1 cellular context compared by ENCODE assay signal in genomic region chr13:32086791-32087441, GRCh38.
TF ChIP-seq lines count a peak whose summit lies in the region.

No MANE protein-coding gene starts in this region.

TF ChIP-seq in GM23338, 12 proteins besides CTCF, POLR2A, EP300 and RAD21 (continued from another document):
- no peak for TF ChIP-seq REST (IDR thresholded peaks at IDR 0.05; ENCODE audit: unreplicated experiment)
- TF ChIP-seq, protein P1, sequence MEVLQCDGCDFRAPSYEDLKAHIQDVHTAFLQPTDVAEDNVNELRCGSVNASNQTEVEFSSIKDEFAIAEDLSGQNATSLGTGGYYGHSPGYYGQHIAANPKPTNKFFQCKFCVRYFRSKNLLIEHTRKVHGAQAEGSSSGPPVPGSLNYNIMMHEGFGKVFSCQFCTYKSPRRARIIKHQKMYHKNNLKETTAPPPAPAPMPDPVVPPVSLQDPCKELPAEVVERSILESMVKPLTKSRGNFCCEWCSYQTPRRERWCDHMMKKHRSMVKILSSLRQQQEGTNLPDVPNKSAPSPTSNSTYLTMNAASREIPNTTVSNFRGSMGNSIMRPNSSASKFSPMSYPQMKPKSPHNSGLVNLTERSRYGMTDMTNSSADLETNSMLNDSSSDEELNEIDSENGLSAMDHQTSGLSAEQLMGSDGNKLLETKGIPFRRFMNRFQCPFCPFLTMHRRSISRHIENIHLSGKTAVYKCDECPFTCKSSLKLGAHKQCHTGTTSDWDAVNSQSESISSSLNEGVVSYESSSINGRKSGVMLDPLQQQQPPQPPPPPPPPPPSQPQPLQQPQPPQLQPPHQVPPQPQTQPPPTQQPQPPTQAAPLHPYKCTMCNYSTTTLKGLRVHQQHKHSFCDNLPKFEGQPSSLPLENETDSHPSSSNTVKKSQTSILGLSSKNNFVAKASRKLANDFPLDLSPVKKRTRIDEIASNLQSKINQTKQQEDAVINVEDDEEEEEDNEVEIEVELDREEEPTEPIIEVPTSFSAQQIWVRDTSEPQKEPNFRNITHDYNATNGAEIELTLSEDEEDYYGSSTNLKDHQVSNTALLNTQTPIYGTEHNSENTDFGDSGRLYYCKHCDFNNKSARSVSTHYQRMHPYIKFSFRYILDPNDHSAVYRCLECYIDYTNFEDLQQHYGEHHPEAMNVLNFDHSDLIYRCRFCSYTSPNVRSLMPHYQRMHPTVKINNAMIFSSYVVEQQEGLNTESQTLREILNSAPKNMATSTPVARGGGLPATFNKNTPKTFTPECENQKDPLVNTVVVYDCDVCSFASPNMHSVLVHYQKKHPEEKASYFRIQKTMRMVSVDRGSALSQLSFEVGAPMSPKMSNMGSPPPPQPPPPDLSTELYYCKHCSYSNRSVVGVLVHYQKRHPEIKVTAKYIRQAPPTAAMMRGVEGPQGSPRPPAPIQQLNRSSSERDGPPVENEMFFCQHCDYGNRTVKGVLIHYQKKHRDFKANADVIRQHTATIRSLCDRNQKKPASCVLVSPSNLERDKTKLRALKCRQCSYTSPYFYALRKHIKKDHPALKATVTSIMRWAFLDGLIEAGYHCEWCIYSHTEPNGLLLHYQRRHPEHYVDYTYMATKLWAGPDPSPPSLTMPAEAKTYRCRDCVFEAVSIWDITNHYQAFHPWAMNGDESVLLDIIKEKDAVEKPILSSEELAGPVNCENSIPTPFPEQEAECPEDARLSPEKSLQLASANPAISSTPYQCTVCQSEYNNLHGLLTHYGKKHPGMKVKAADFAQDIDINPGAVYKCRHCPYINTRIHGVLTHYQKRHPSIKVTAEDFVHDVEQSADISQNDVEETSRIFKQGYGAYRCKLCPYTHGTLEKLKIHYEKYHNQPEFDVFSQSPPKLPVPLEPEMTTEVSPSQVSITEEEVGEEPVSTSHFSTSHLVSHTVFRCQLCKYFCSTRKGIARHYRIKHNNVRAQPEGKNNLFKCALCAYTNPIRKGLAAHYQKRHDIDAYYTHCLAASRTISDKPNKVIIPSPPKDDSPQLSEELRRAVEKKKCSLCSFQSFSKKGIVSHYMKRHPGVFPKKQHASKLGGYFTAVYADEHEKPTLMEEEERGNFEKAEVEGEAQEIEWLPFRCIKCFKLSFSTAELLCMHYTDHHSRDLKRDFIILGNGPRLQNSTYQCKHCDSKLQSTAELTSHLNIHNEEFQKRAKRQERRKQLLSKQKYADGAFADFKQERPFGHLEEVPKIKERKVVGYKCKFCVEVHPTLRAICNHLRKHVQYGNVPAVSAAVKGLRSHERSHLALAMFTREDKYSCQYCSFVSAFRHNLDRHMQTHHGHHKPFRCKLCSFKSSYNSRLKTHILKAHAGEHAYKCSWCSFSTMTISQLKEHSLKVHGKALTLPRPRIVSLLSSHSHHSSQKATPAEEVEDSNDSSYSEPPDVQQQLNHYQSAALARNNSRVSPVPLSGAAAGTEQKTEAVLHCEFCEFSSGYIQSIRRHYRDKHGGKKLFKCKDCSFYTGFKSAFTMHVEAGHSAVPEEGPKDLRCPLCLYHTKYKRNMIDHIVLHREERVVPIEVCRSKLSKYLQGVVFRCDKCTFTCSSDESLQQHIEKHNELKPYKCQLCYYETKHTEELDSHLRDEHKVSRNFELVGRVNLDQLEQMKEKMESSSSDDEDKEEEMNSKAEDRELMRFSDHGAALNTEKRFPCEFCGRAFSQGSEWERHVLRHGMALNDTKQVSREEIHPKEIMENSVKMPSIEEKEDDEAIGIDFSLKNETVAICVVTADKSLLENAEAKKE (CRISPR knock-in tag; IDR thresholded peaks at IDR 0.05) = no peak
- TF ChIP-seq NANOG (IDR thresholded peaks at IDR 0.05; ENCODE audit: borderline replicate concordance) = no peak
- no peak for TF ChIP-seq STAT1 (IDR thresholded peaks at IDR 0.05; ENCODE audit: unreplicated experiment)
- TF ChIP-seq JUNB (IDR thresholded peaks at IDR 0.05; ENCODE audit: unreplicated experiment) = no peak
- no peak for TF ChIP-seq ZNF331 (CRISPR knock-in tag; IDR thresholded peaks at IDR 0.05; ENCODE audit: low read depth)
- no peak for TF ChIP-seq ZNF114 (CRISPR knock-in tag; IDR thresholded peaks at IDR 0.05)
- TF ChIP-seq, protein P2, sequence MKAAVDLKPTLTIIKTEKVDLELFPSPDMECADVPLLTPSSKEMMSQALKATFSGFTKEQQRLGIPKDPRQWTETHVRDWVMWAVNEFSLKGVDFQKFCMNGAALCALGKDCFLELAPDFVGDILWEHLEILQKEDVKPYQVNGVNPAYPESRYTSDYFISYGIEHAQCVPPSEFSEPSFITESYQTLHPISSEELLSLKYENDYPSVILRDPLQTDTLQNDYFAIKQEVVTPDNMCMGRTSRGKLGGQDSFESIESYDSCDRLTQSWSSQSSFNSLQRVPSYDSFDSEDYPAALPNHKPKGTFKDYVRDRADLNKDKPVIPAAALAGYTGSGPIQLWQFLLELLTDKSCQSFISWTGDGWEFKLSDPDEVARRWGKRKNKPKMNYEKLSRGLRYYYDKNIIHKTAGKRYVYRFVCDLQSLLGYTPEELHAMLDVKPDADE (IDR thresholded peaks at IDR 0.05) = no peak
